Comparison of ENCODE assay signal across 15 cellular contexts in genomic region chr12:12091977-12092663, GRCh38. TPM values are rescaled to one million over a fixed set of nuclear protein-coding genes. Genes with fewer than 3 reads are reported as not detected.
DNase-seq lines count a peak whose midpoint lies in the region; ATAC-seq, FAIRE-seq and TF ChIP-seq lines count a peak whose summit lies in the region.
"Had no signal": no experiment of that assay in that cellular context is flagged by ENCODE, and none has a peak within 500 bp of the region (broad histone marks: within the 10 kb centered on the region; RNA-seq: fewer than 3 reads in every experiment).

No MANE protein-coding gene starts in this region.

- no peak overlapping the region for H3K9ac ChIP-seq in PC-3 (ENCODE audit: low read length)

- no peak for TF ChIP-seq RAD21 in A549 (conservative IDR thresholded peaks at IDR 0.05 in 1 of 2, IDR thresholded peaks at IDR 0.05 in 1 of 2)

- no peaks in the 10 kb centered on the region for H3F3A ChIP-seq in PC-3 (ENCODE audit: low read length, unreplicated experiment)

- ATAC-seq in A549 (peak; percentile 57 to 59; a peak in 5 of 6 replicates), PC-3 (peak; percentile 43), left colon (peak; percentile 68)

- FAIRE-seq in A549 (lab: Jason Lieb, UNC), result no peak
- FAIRE-seq: GM12892, GM19239 had no signal

- H3K4me1 ChIP-seq in A549 (peaks cover 13% of the 10 kb centered on the region), PC-3 (ENCODE audit: insufficient read depth, low read length) (peaks cover 10% of the 10 kb centered on the region), esophagus squamous epithelium (peaks cover 0 to 8% (median 0%) of the 10 kb centered on the region in 3 donors)
- H3K4me1 ChIP-seq: breast epithelium had no signal

- H3K4me2 ChIP-seq in A549, result peak overlapping the region; percentile 43
- H3K4me2 ChIP-seq in PC-3 (ENCODE audit: low read length), result peak overlapping the region; percentile 44

- no peaks in the 10 kb centered on the region for H3K9me2 ChIP-seq in PC-3 (replicated peaks; ENCODE audit: low read length)

- peak overlapping the region; percentile 38; the same call in 1 of the 2 replicates for H2AFZ ChIP-seq in PC-3 (ENCODE audit: low read length)

- no peak for TF ChIP-seq POLR2A in A549 (IDR thresholded peaks at IDR 0.05; ENCODE audit: low read length)
- TF ChIP-seq POLR2A in esophagus squamous epithelium (IDR thresholded peaks at IDR 0.05), result no peak

- intact Hi-C loops in PC-3 (cut with micrococcal nuclease) (no loop called here), left colon (cut with DNase I, micrococcal nuclease) (no loop called here), esophagus squamous epithelium (cut with DNase I) (no loop called here)

- H3K4me3 ChIP-seq in A549 (no peak overlapping the region), LNCaP clone FGC (ENCODE audit: low read depth, low read length) (no peak overlapping the region), PC-3 (ENCODE audit: low read length) (no peak overlapping the region), esophagus squamous epithelium (no peak overlapping the region)
- H3K4me3 ChIP-seq: breast epithelium had no signal

- peak overlapping the region in 1 of 2 experiments; percentile 29; a peak in 2 of 6 replicates for H3K27ac ChIP-seq in A549
- no peak overlapping the region for H3K27ac ChIP-seq in PC-3 (ENCODE audit: low read length)
- H3K27ac ChIP-seq in esophagus squamous epithelium, result no peak overlapping the region
- H3K27ac ChIP-seq: breast epithelium had no signal

- TF ChIP-seq CTCF in A549 (IDR thresholded peaks at IDR 0.05), result no peak
- 0 out of 2 replicates have a peak, but pooled peaks have one; percentile 15 for TF ChIP-seq CTCF in LNCaP clone FGC (IDR thresholded peaks at IDR 0.05; ENCODE audit: control insufficient read depth, extremely low read depth, insufficient read depth)
- no peak for TF ChIP-seq CTCF in PC-3 (conservative IDR thresholded peaks at IDR 0.05; ENCODE audit: low read depth, low read length)
- TF ChIP-seq CTCF in esophagus squamous epithelium (IDR thresholded peaks at IDR 0.05), result no peak

- H3K9me3 ChIP-seq in A549 (no peaks in the 10 kb centered on the region), PC-3 (ENCODE audit: low read length) (no peaks in the 10 kb centered on the region), esophagus squamous epithelium (no peaks in the 10 kb centered on the region)

- WGBS in A549 (ENCODE audit: missing lambda C conversion rate), result 80% methylated on average over 14 of the region's 14 CpGs
- 73 to 92% methylated on average over 8 to 10 of the region's 14 CpGs for WGBS in esophagus squamous epithelium, 2 donors

- POLR2A ChIA-PET in A549 (lab: Yijun Ruan, JAX), result no interaction called here
- POLR2A ChIA-PET in PC-3 (lab: Charles Lee; ENCODE audit: unreplicated experiment), result no interaction called here

- no peaks in the 10 kb centered on the region; the same call in 1 of the 2 replicates for H4K20me1 ChIP-seq in PC-3 (ENCODE audit: low read length)

- no peak for DNase-seq in A549 (ENCODE audit: low read depth in 1 of 2, low spot score in 1 of 2)
- DNase-seq in LNCaP clone FGC (ENCODE audit: low read depth), result no peak
- DNase-seq in PC-3, result no peak
- no peak for DNase-seq in left colon
- DNase-seq in stimulated activated CD8-positive, alpha-beta memory T cell treated with anti-CD3 and anti-CD28 coated beads, Interleukin-4, amount 100 ng/mL, for 48 hours, result no peak
- DNase-seq in activated effector memory CD4-positive, alpha-beta T cell treated with anti-CD3 and anti-CD28 coated beads, Interleukin-2, amount 50 U/mL, for 16 hours, result no peak
- DNase-seq in SK-N-DZ (ENCODE audit: low spot score), result no peak
- no peak for DNase-seq in esophagus squamous epithelium (lab: John Stamatoyannopoulos, UW)
- DNase-seq: activated CD4-positive, alpha-beta T cell treated with anti-CD3 and anti-CD28 coated beads, Interleukin-2, amount 50 U/mL, for 1 hour; stimulated activated CD4-positive, alpha-beta T cell treated with anti-CD3 and anti-CD28 coated beads, Interleukin-15, amount 100 ng/mL, for 24 hours; T-helper 9 cell had no signal

- BruUV-seq in PC-3 (replicated peaks; lab: Mats Ljungman, UMichigan), result no TSS peak

- no peak for TF ChIP-seq EP300 in A549 (IDR thresholded peaks at IDR 0.05)

- H3K27me3 ChIP-seq in PC-3 (ENCODE audit: low read length), result no peaks in the 10 kb centered on the region
- peaks cover 0 to 20% (median 0%) of the 10 kb centered on the region in 4 donors for H3K27me3 ChIP-seq in esophagus squamous epithelium
- H3K27me3 ChIP-seq: breast epithelium had no signal

- H3K79me2 ChIP-seq in PC-3 (ENCODE audit: low read length), result no peaks in the 10 kb centered on the region

- no peaks in the 10 kb centered on the region for H3K36me3 ChIP-seq in PC-3 (ENCODE audit: low read depth, low read length)
- no peaks in the 10 kb centered on the region for H3K36me3 ChIP-seq in esophagus squamous epithelium
- H3K36me3 ChIP-seq: breast epithelium had no signal

- CTCF ChIA-PET in A549 (lab: Yijun Ruan, JAX), result interaction anchor here (0.7 to 4.1 kb wide), 5 partner anchors 9 to 236 kb away, joined by 3 to 20 read pairs (median 5); no protein-coding TSS in a partner anchor
- CTCF ChIA-PET in PC-3 (lab: Charles Lee), result no interaction called here

TF ChIP-seq in A549, 52 proteins besides CTCF, POLR2A, EP300 and RAD21:
- TF ChIP-seq E2F6 (IDR thresholded peaks at IDR 0.05; ENCODE audit: borderline replicate concordance, low read depth), result 0 out of 2 replicates have a peak, but pooled peaks have one; percentile 16
- TF ChIP-seq USF2 (IDR thresholded peaks at IDR 0.05), result no peak

RNA-seq across cellular contexts. Expression of gene BCL2L14, which starts 21.4 kb away (rescaled TPM):
- polyA plus RNA-seq in A549 (2011; rRNA removed) (0.06 and 0.29 TPM in 2 replicates), A549 (2017; fragmentation: RNase III; extraction: RNeasy Plus Mini Kit Qiagen cat#74134 plus additional on column Dnase treatment) (not detected in 3 replicates)
- not detected in 2 replicates for polyA plus RNA-seq in A549 (2012; cell fraction: cytosol; rRNA removed)
- polyA plus RNA-seq in A549 (2012; cell fraction: nucleus; rRNA removed), result not detected in 2 replicates
- polyA minus RNA-seq in A549 (2011; rRNA and poly(A)+ RNA removed), result not detected in 2 replicates
- total RNA-seq in PC-3 (2014; rRNA removed) (not detected in 2 replicates), left colon (10 to 100 TPM; 54.4 to 57.6 TPM), esophagus squamous epithelium (1 to 10 TPM in 1 of 4 donors, not detected in 3; 1.6 TPM)
- polyA plus RNA-seq in SK-N-DZ (2014; cell fraction: cytosol; rRNA removed), result not detected in 2 replicates
- polyA plus RNA-seq in SK-N-DZ (2014; cell fraction: nucleus; rRNA removed), result not detected in 2 replicates
- total RNA-seq: H4 had no signal

Comparison
In these comparisons a context has a peak if more than half of its experiments do, and no peak if none do; other contexts are left out.
1. RNA of gene BCL2L14, which starts 21.4 kb away (total RNA-seq): 54.4 to 57.6 TPM in left colon; 1.6 TPM in esophagus squamous epithelium and not detected in PC-3; every median in the first group is over 10 times any median in the second.
2. Peak in every context shown above with its lines, with median percentiles within 50 percentile points of each other: ATAC-seq.